In genomic region chr1:94562502-94563260, GRCh38 we compare ENCODE assay signal across 1 cellular context.
A peak's percentile ranks its signal among the peaks of the same experiment; 100 is the strongest.
TF ChIP-seq lines count a peak whose summit lies in the region.

No MANE protein-coding gene starts in this region.

TF ChIP-seq in HEK293, 187 proteins besides CTCF, POLR2A, EP300 and RAD21 (continued from another document):
- no peak for TF ChIP-seq TSHZ1 (tag by site-specific recombination; IDR thresholded peaks at IDR 0.05; ENCODE audit: borderline replicate concordance)
- no peak for TF ChIP-seq RBAK (tag by site-specific recombination; IDR thresholded peaks at IDR 0.05)
- TF ChIP-seq ZNF19 (tag by site-specific recombination; IDR thresholded peaks at IDR 0.05; ENCODE audit: low read depth), result no peak
- TF ChIP-seq ZNF654 (tag by site-specific recombination; IDR thresholded peaks at IDR 0.05; ENCODE audit: low read depth), result no peak
- TF ChIP-seq ZFHX2 (tag by site-specific recombination; conservative IDR thresholded peaks at IDR 0.05), result peak; percentile 28; the same call in 1 of the 2 replicates
- TF ChIP-seq ZNF623 (tag by site-specific recombination; IDR thresholded peaks at IDR 0.05), result no peak
- TF ChIP-seq ZNF155 (tag by site-specific recombination; IDR thresholded peaks at IDR 0.05), result no peak
- no peak for TF ChIP-seq ZNF658 (tag by site-specific recombination; IDR thresholded peaks at IDR 0.05)
- TF ChIP-seq, protein P1, sequence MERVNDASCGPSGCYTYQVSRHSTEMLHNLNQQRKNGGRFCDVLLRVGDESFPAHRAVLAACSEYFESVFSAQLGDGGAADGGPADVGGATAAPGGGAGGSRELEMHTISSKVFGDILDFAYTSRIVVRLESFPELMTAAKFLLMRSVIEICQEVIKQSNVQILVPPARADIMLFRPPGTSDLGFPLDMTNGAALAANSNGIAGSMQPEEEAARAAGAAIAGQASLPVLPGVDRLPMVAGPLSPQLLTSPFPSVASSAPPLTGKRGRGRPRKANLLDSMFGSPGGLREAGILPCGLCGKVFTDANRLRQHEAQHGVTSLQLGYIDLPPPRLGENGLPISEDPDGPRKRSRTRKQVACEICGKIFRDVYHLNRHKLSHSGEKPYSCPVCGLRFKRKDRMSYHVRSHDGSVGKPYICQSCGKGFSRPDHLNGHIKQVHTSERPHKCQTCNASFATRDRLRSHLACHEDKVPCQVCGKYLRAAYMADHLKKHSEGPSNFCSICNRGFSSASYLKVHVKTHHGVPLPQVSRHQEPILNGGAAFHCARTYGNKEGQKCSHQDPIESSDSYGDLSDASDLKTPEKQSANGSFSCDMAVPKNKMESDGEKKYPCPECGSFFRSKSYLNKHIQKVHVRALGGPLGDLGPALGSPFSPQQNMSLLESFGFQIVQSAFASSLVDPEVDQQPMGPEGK (tag by site-specific recombination; IDR thresholded peaks at IDR 0.05), result no peak
- TF ChIP-seq HOXD13 (CRISPR knock-in tag; IDR thresholded peaks at IDR 0.05; ENCODE audit: borderline replicate concordance), result no peak
- no peak for TF ChIP-seq ZSCAN23 (tag by site-specific recombination; IDR thresholded peaks at IDR 0.05)
- TF ChIP-seq, protein P2, sequence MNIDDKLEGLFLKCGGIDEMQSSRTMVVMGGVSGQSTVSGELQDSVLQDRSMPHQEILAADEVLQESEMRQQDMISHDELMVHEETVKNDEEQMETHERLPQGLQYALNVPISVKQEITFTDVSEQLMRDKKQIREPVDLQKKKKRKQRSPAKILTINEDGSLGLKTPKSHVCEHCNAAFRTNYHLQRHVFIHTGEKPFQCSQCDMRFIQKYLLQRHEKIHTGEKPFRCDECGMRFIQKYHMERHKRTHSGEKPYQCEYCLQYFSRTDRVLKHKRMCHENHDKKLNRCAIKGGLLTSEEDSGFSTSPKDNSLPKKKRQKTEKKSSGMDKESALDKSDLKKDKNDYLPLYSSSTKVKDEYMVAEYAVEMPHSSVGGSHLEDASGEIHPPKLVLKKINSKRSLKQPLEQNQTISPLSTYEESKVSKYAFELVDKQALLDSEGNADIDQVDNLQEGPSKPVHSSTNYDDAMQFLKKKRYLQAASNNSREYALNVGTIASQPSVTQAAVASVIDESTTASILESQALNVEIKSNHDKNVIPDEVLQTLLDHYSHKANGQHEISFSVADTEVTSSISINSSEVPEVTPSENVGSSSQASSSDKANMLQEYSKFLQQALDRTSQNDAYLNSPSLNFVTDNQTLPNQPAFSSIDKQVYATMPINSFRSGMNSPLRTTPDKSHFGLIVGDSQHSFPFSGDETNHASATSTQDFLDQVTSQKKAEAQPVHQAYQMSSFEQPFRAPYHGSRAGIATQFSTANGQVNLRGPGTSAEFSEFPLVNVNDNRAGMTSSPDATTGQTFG (tag by site-specific recombination; IDR thresholded peaks at IDR 0.05; ENCODE audit: borderline replicate concordance), result no peak
- TF ChIP-seq MYNN (tag by site-specific recombination; IDR thresholded peaks at IDR 0.05; ENCODE audit: borderline replicate concordance), result no peak
- TF ChIP-seq ZNF501 (tag by site-specific recombination; IDR thresholded peaks at IDR 0.05), result no peak
- TF ChIP-seq, protein P3, sequence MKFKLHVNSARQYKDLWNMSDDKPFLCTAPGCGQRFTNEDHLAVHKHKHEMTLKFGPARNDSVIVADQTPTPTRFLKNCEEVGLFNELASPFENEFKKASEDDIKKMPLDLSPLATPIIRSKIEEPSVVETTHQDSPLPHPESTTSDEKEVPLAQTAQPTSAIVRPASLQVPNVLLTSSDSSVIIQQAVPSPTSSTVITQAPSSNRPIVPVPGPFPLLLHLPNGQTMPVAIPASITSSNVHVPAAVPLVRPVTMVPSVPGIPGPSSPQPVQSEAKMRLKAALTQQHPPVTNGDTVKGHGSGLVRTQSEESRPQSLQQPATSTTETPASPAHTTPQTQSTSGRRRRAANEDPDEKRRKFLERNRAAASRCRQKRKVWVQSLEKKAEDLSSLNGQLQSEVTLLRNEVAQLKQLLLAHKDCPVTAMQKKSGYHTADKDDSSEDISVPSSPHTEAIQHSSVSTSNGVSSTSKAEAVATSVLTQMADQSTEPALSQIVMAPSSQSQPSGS (tag by site-specific recombination; IDR thresholded peaks at IDR 0.05; ENCODE audit: low read depth), result no peak
- TF ChIP-seq ZNF335 (tag by site-specific recombination; conservative IDR thresholded peaks at IDR 0.05), result no peak
- peak; percentile 75 for TF ChIP-seq EGR2 (tag by site-specific recombination; IDR thresholded peaks at IDR 0.05; ENCODE audit: low read depth)
- TF ChIP-seq ZNF23 (tag by site-specific recombination; IDR thresholded peaks at IDR 0.05; ENCODE audit: borderline replicate concordance), result no peak
- TF ChIP-seq BCL11A (tag by site-specific recombination; IDR thresholded peaks at IDR 0.05; ENCODE audit: low read depth), result no peak
- TF ChIP-seq GLI4 (tag by site-specific recombination; IDR thresholded peaks at IDR 0.05), result no peak
- TF ChIP-seq ZNF221 (tag by site-specific recombination; IDR thresholded peaks at IDR 0.05; ENCODE audit: borderline replicate concordance), result no peak
- TF ChIP-seq ZNF785 (tag by site-specific recombination; IDR thresholded peaks at IDR 0.05), result no peak
- no peak for TF ChIP-seq SALL2 (tag by site-specific recombination; IDR thresholded peaks at IDR 0.05; ENCODE audit: borderline replicate concordance)
- no peak for TF ChIP-seq ZNF449 (tag by site-specific recombination; IDR thresholded peaks at IDR 0.05)
- no peak for TF ChIP-seq ZNF274 (IDR thresholded peaks at IDR 0.05; ENCODE audit: low read length)
- TF ChIP-seq ZNF274 (tag by site-specific recombination; IDR thresholded peaks at IDR 0.05; ENCODE audit: borderline replicate concordance), result no peak
- no peak for TF ChIP-seq GLIS1 (tag by site-specific recombination; IDR thresholded peaks at IDR 0.05)
- TF ChIP-seq ZNF350 (tag by site-specific recombination; IDR thresholded peaks at IDR 0.05), result no peak
- no peak for TF ChIP-seq ZNF311 (tag by site-specific recombination; IDR thresholded peaks at IDR 0.05; ENCODE audit: borderline replicate concordance)
- TF ChIP-seq ZNF610 (tag by site-specific recombination; IDR thresholded peaks at IDR 0.05; ENCODE audit: borderline replicate concordance), result peak; percentile 59; the same call in 1 of the 2 replicates
- no peak for TF ChIP-seq ZNF558 (tag by site-specific recombination; IDR thresholded peaks at IDR 0.05)
- no peak for TF ChIP-seq ZBTB10 (tag by site-specific recombination; IDR thresholded peaks at IDR 0.05)
